Comparison of ENCODE assay signal across 11 cellular contexts in genomic region chr11:114166389-114166788, GRCh38.
DNase-seq lines count a peak whose midpoint lies in the region; ATAC-seq and TF ChIP-seq lines count a peak whose summit lies in the region.
"Had no signal": no experiment of that assay in that cellular context is flagged by ENCODE, and none has a peak within 500 bp of the region (broad histone marks: within the 10 kb centered on the region; RNA-seq: fewer than 3 reads in every experiment).

No MANE protein-coding gene starts in this region.

- POLR2A ChIA-PET in A673 (lab: Charles Lee; ENCODE audit: low non-redundant PET), result interaction anchor here (0.5 to 0.7 kb wide), 2 partner anchors 18 to 23 kb away, joined by 4 to 14 read pairs; no protein-coding TSS in a partner anchor

- peak overlapping the region; percentile 52 for H3K4me2 ChIP-seq in osteoblast (ENCODE audit: insufficient read depth, low read length)

- BruUV-seq in A673 (replicated peaks; lab: Mats Ljungman, UMichigan), result no TSS peak

- no peak overlapping the region for H2AFZ ChIP-seq in osteoblast (ENCODE audit: low read length)

- H3K27me3 ChIP-seq in A673 (replicated peaks; ENCODE audit: insufficient read depth, low read depth, low read length, poor library complexity) (no peaks in the 10 kb centered on the region), osteoblast (ENCODE audit: insufficient read depth, low read length) (peaks cover 81% of the 10 kb centered on the region), SJCRH30 (no peaks in the 10 kb centered on the region)

- H3K79me2 ChIP-seq in osteoblast (ENCODE audit: insufficient read depth, low read length), result no peaks in the 10 kb centered on the region

- H3K9me3 ChIP-seq in A673 (ENCODE audit: low read depth, low read length, poor library complexity, severe bottlenecking) (no peaks in the 10 kb centered on the region), osteoblast (ENCODE audit: low read depth, low read length) (no peaks in the 10 kb centered on the region), SJCRH30 (replicated peaks) (no peaks in the 10 kb centered on the region)

- H4K20me1 ChIP-seq in osteoblast (ENCODE audit: insufficient read depth, low read length), result peaks cover 5% of the 10 kb centered on the region

- CTCF ChIA-PET in A673 (lab: Charles Lee), result interaction anchor here (0.6 kb wide), 1 partner anchor 173 kb away, joined by 5 read pairs; no protein-coding TSS in a partner anchor

- intact Hi-C loops in A673 (cut with micrococcal nuclease; ENCODE audit: unreplicated experiment), result loop anchor here (2.0 kb wide), 1 partner anchor 90 kb away; no protein-coding TSS in a partner anchor

- H3K27ac ChIP-seq in A673 (ENCODE audit: low read depth, low read length, poor library complexity, severe bottlenecking) (no peak overlapping the region), cingulate gyrus (ENCODE audit: low read depth, low read length) (peak overlapping the region; percentile 100), osteoblast (ENCODE audit: low read depth, low read length) (no peak overlapping the region), SJCRH30 (no peak overlapping the region)

- peaks cover 96% of the 10 kb centered on the region for H3K4me1 ChIP-seq in A673 (ENCODE audit: insufficient read depth, low read length, poor library complexity, severe bottlenecking)
- H3K4me1 ChIP-seq in osteoblast (ENCODE audit: insufficient read depth, low read length), result peaks cover 31% of the 10 kb centered on the region
- peaks cover 11% of the 10 kb centered on the region; the same call in 1 of the 2 replicates for H3K4me1 ChIP-seq in SJCRH30

- no peak for ATAC-seq in GM21515 (IDR thresholded peaks at IDR 0.05; ENCODE audit: unreplicated experiment)

- H3K36me3 ChIP-seq in A673 (ENCODE audit: insufficient read depth, low read length, poor library complexity, severe bottlenecking) (no peaks in the 10 kb centered on the region), osteoblast (ENCODE audit: insufficient read depth, low read length) (no peaks in the 10 kb centered on the region), SJCRH30 (no peaks in the 10 kb centered on the region)

- H3K4me3 ChIP-seq in A673 (ENCODE audit: low read depth, low read length, poor library complexity, severe bottlenecking) (peak overlapping the region; percentile 5), osteoblast (ENCODE audit: insufficient read depth, low read length) (no peak overlapping the region), SJCRH30 (no peak overlapping the region)

- DNase-seq in A673 (ENCODE audit: low spot score) (no peak), NAMALWA (ENCODE audit: low spot score) (peak; percentile 27), osteoblast (ENCODE audit: insufficient read length, low spot score, missing footprints) (no peak), T1000 (lab: John Stamatoyannopoulos, UW) (no peak), NCI-H2107 treated with DMSO at 0.1 percent for 48 hours (lab: John Stamatoyannopoulos, UW; ENCODE audit: unreplicated experiment) (no peak), SJCRH30 (no peak)
- DNase-seq: activated CD4-positive, alpha-beta T cell treated with anti-CD3 and anti-CD28 coated beads, Interleukin-2, amount 50 U/mL, for 4 hours; effector memory CD4-positive, alpha-beta T cell; Karpas-422 had no signal

- TF ChIP-seq CTCF in A673 (conservative IDR thresholded peaks at IDR 0.05; ENCODE audit: low read depth, low read length) (no peak), osteoblast (IDR thresholded peaks at IDR 0.05; ENCODE audit: extremely low read depth, low read depth, low read length) (no peak)
